1 cellular context compared by ENCODE assay signal in genomic region chr1:8984990-8985389, GRCh38.
TF ChIP-seq lines count a peak whose summit lies in the region.

No MANE protein-coding gene starts in this region.

TF ChIP-seq in IMR-90, 13 proteins besides CTCF, POLR2A, EP300 and RAD21:
- no peak for TF ChIP-seq BHLHE40 (IDR thresholded peaks at IDR 0.05; ENCODE audit: low read depth, low read length)
- TF ChIP-seq ELK1 (IDR thresholded peaks at IDR 0.05; ENCODE audit: borderline replicate concordance, low read depth, low read length): no peak
- TF ChIP-seq FOS (IDR thresholded peaks at IDR 0.05; ENCODE audit: low read depth, low read length): no peak
- no peak for TF ChIP-seq MAFK (IDR thresholded peaks at IDR 0.05; ENCODE audit: low read depth, low read length)
- TF ChIP-seq MXI1 (IDR thresholded peaks at IDR 0.05; ENCODE audit: borderline replicate concordance, low read depth, low read length): no peak
- no peak for TF ChIP-seq SMC3 (IDR thresholded peaks at IDR 0.05; ENCODE audit: low read depth, low read length)
- no peak for TF ChIP-seq RCOR1 (IDR thresholded peaks at IDR 0.05; ENCODE audit: insufficient replicate concordance, low read length)
- no peak for TF ChIP-seq CEBPB (IDR thresholded peaks at IDR 0.05; ENCODE audit: low read depth, low read length)
- no peak for TF ChIP-seq CHD1 (IDR thresholded peaks at IDR 0.05; ENCODE audit: low read depth, low read length)
- TF ChIP-seq MAZ (IDR thresholded peaks at IDR 0.05; ENCODE audit: borderline replicate concordance, low read depth, low read length): no peak
- TF ChIP-seq USF2 (IDR thresholded peaks at IDR 0.05; ENCODE audit: low read depth, low read length): no peak
- no peak for TF ChIP-seq NFE2L2 (IDR thresholded peaks at IDR 0.05; ENCODE audit: low read depth, low read length)
- no peak for TF ChIP-seq RFX5 (IDR thresholded peaks at IDR 0.05; ENCODE audit: low read depth, low read length)
